Comparison of ENCODE assay signal across 22 cellular contexts in genomic region chr16:22624759-22625533, GRCh38.
DNase-seq lines count a peak whose midpoint lies in the region; ATAC-seq, FAIRE-seq and TF ChIP-seq lines count a peak whose summit lies in the region.
"Had no signal": no experiment of that assay in that cellular context is flagged by ENCODE, and none has a peak within 500 bp of the region (broad histone marks: within the 10 kb centered on the region; RNA-seq: fewer than 3 reads in every experiment).

No MANE protein-coding gene starts in this region.

- no peaks in the 10 kb centered on the region for H3K36me3 Mint-ChIP-seq in activated CD8-positive, alpha-beta memory T cell treated with anti-CD3 and anti-CD28 coated beads, Interleukin-2, amount 10 ng/mL, durations not matched to agents 7 days and 5 days
- H3K36me3 Mint-ChIP-seq: CD4-positive, alpha-beta memory T cell had no signal

- peaks cover 42% of the 10 kb centered on the region for H3K4me1 ChIP-seq in keratinocyte (ENCODE audit: control insufficient read depth, extremely low read depth, insufficient read depth, low read length)
- H3K4me1 ChIP-seq: A549, BLaER1, Peyer's patch had no signal

- H3K9me1 ChIP-seq in keratinocyte (ENCODE audit: control insufficient read depth, extremely low read depth, insufficient read depth, low read length): no peaks in the 10 kb centered on the region

- no peaks in the 10 kb centered on the region for H4K20me1 ChIP-seq in keratinocyte (ENCODE audit: control insufficient read depth, extremely low read depth, insufficient read depth, low read length)
- H4K20me1 ChIP-seq: BLaER1 had no signal

- no peak overlapping the region for H2AFZ ChIP-seq in keratinocyte (ENCODE audit: control insufficient read depth, low read length)

- H3K4me3 Mint-ChIP-seq in activated CD8-positive, alpha-beta memory T cell treated with anti-CD3 and anti-CD28 coated beads, Interleukin-2, amount 10 ng/mL, durations not matched to agents 7 days and 5 days: no peak overlapping the region
- H3K4me3 Mint-ChIP-seq: CD4-positive, alpha-beta memory T cell; H9 had no signal

- CTCF ChIA-PET in activated CD8-positive, alpha-beta memory T cell treated with anti-CD3 and anti-CD28 coated beads, Interleukin-2, amount 10 ng/mL, durations not matched to agents 7 days and 5 days (lab: Charles Lee): no interaction called here

- no peak overlapping the region for H3K9ac ChIP-seq in keratinocyte (ENCODE audit: control insufficient read depth, extremely low read depth, insufficient read depth, low read length)
- H3K9ac ChIP-seq: BLaER1 had no signal

- H3K27ac ChIP-seq in keratinocyte (ENCODE audit: control insufficient read depth, insufficient read depth, low read length): peak overlapping the region; percentile 38
- H3K27ac ChIP-seq: A549, BLaER1, Peyer's patch had no signal

- H3K4me1 Mint-ChIP-seq in activated CD8-positive, alpha-beta memory T cell treated with anti-CD3 and anti-CD28 coated beads, Interleukin-2, amount 10 ng/mL, durations not matched to agents 7 days and 5 days: no peaks in the 10 kb centered on the region
- H3K4me1 Mint-ChIP-seq: CD4-positive, alpha-beta memory T cell had no signal

- no peaks in the 10 kb centered on the region for H3K79me2 ChIP-seq in keratinocyte (ENCODE audit: control insufficient read depth, insufficient read depth, low read length)

- H3K9me3 ChIP-seq in MG63 (peaks cover 2% of the 10 kb centered on the region; the same call in 1 of the 2 replicates), keratinocyte (ENCODE audit: control insufficient read depth, low read depth, low read length) (no peaks in the 10 kb centered on the region)
- H3K9me3 ChIP-seq: A549, BLaER1, Peyer's patch had no signal

- no peak for TF ChIP-seq CTCF in bronchial epithelial cell (IDR thresholded peaks at IDR 0.05; ENCODE audit: insufficient read depth, low read length, severe bottlenecking)
- no peak for TF ChIP-seq CTCF in keratinocyte (optimal IDR thresholded peaks at IDR 0.05 in 1 of 3, IDR thresholded peaks at IDR 0.05 in 1 of 3, conservative IDR thresholded peaks at IDR 0.05 in 1 of 3; ENCODE audit: extremely low read depth in 1 of 3, insufficient read depth in 2 of 3, low read length in 3 of 3)

- H3K9me3 Mint-ChIP-seq in activated CD8-positive, alpha-beta memory T cell treated with anti-CD3 and anti-CD28 coated beads, Interleukin-2, amount 10 ng/mL, durations not matched to agents 7 days and 5 days (ENCODE audit: low read depth): no peaks in the 10 kb centered on the region
- H3K9me3 Mint-ChIP-seq: CD4-positive, alpha-beta memory T cell; H9 had no signal

- H3K27me3 ChIP-seq in MG63: peaks cover 6% of the 10 kb centered on the region; the same call in 1 of the 2 replicates
- H3K27me3 ChIP-seq in bronchial epithelial cell (ENCODE audit: control insufficient read depth, insufficient read depth, low read length): no peaks in the 10 kb centered on the region
- no peaks in the 10 kb centered on the region for H3K27me3 ChIP-seq in keratinocyte (ENCODE audit: control insufficient read depth, extremely low read depth, insufficient read depth, low read length)
- H3K27me3 ChIP-seq: BLaER1, Peyer's patch had no signal

- ATAC-seq in activated CD8-positive, alpha-beta memory T cell treated with anti-CD3 and anti-CD28 coated beads, Interleukin-2, amount 10 ng/mL, durations not matched to agents 7 days and 5 days: peak; percentile 23
- ATAC-seq in GM18519 (IDR thresholded peaks at IDR 0.05; ENCODE audit: low FRiP score, unreplicated experiment): no peak
- ATAC-seq: A549 had no signal

- H3K36me3 ChIP-seq in MG63 (no peaks in the 10 kb centered on the region), bronchial epithelial cell (ENCODE audit: control insufficient read depth, insufficient read depth, low read length) (no peaks in the 10 kb centered on the region), keratinocyte (ENCODE audit: control insufficient read depth in 2 of 2, extremely low read depth in 1 of 2, insufficient read depth in 2 of 2, low read length in 2 of 2) (no peaks in the 10 kb centered on the region)
- H3K36me3 ChIP-seq: BLaER1, Peyer's patch had no signal

- FAIRE-seq in bronchial epithelial cell (lab: Jason Lieb, UNC) (no peak), keratinocyte (lab: Jason Lieb, UNC) (peak; percentile 79)
- FAIRE-seq: A549, GM12891, GM18507 had no signal

- peaks cover 10% of the 10 kb centered on the region for H3K27me3 Mint-ChIP-seq in activated CD8-positive, alpha-beta memory T cell treated with anti-CD3 and anti-CD28 coated beads, Interleukin-2, amount 10 ng/mL, durations not matched to agents 7 days and 5 days

- peak; percentile 43 for DNase-seq in activated CD8-positive, alpha-beta memory T cell treated with anti-CD3 and anti-CD28 coated beads, Interleukin-2, amount 10 ng/mL, durations not matched to agents 7 days and 5 days
- no peak for DNase-seq in activated CD8-positive, alpha-beta memory T cell treated with anti-CD3 and anti-CD28 coated beads for 24 hours
- DNase-seq in MG63 (peak; percentile 56), bronchial epithelial cell (ENCODE audit: low read depth) (peak; percentile 97), keratinocyte (ENCODE audit: low read depth, low spot score) (peak; percentile 79), dedifferentiated amniotic fluid mesenchymal stem cell (ENCODE audit: extremely low spot score) (no peak), glomerular visceral epithelial cell (ENCODE audit: extremely low spot score) (no peak)
- DNase-seq: CD4-positive, alpha-beta memory T cell; DMS153; GF-D8; H9; KBM-7; MV-4-11; NCI-H1694 treated with DMSO at 0.1 percent for 48 hours; NK-92 treated with Interleukin-12 subunit alpha and Interleukin-12 subunit beta, amount 100 ng/mL, for 24 hours; Peyer's patch; SHP77 treated with DMSO at 0.1 percent for 48 hours had no signal

- dilution Hi-C loops in keratinocyte (cut with MboI; ENCODE audit: extremely low pct_ligation_motif_present, low sequenced_read_pairs): no loop called here

- H3K27ac Mint-ChIP-seq in activated CD8-positive, alpha-beta memory T cell treated with anti-CD3 and anti-CD28 coated beads, Interleukin-2, amount 10 ng/mL, durations not matched to agents 7 days and 5 days: no peak overlapping the region
- H3K27ac Mint-ChIP-seq: CD4-positive, alpha-beta memory T cell; H9 had no signal

- peak overlapping the region; percentile 31 for H3K4me2 ChIP-seq in keratinocyte (ENCODE audit: control insufficient read depth, extremely low read depth, insufficient read depth, low read depth, low read length)
- H3K4me2 ChIP-seq: A549, BLaER1 had no signal

- H3K4me3 ChIP-seq in MG63: no peak overlapping the region
- no peak overlapping the region for H3K4me3 ChIP-seq in bronchial epithelial cell (ENCODE audit: low read depth, low read length)
- no peak overlapping the region for H3K4me3 ChIP-seq in keratinocyte (ENCODE audit: control insufficient read depth in 2 of 3, extremely low read depth in 1 of 3, insufficient read depth in 2 of 3, low read depth in 1 of 3, low read length in 3 of 3)
- H3K4me3 ChIP-seq: A549, BLaER1, Peyer's patch had no signal

Comparison
In these comparisons a context has a peak if more than half of its experiments do, and no peak if none do; other contexts are left out.
1. DNase-seq: peak in activated CD8-positive, alpha-beta memory T cell treated with anti-CD3 and anti-CD28 coated beads, Interleukin-2, amount 10 ng/mL, durations not matched to agents 7 days and 5 days (single experiment), MG63 (single experiment), bronchial epithelial cell (single experiment) and keratinocyte (single experiment); none in activated CD8-positive, alpha-beta memory T cell treated with anti-CD3 and anti-CD28 coated beads for 24 hours (single experiment), dedifferentiated amniotic fluid mesenchymal stem cell (single experiment) and glomerular visceral epithelial cell (single experiment).